23 cellular contexts compared by ENCODE assay signal in the genomic region with DNA sequence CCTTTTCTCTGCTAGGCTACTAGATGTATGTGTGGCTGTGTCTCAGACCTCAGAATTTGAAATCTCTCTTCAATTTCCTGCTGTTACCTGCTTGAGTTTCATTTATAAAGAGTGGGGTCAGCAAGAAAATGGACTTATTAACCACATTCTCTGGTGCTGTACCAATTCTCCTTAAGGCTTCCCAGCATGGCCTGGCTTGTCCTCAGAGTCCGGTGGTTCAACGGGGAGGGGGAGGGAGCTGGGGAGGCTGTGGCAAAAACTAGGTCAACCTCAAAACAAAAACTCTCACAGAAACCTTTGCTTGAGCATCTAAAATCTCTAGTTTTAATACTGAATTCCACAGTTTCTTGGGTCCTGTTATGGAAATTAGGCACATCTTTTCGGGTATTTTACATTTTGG.
"Had no signal": no experiment of that assay in that cellular context is flagged by ENCODE, and none has a peak within 500 bp of the region (broad histone marks: within the 10 kb centered on the region; RNA-seq: fewer than 3 reads in every experiment).

No MANE protein-coding gene starts in this region.

- H3K36me3 Mint-ChIP-seq: activated naive CD8-positive, alpha-beta T cell; immature natural killer cell; memory B cell had no signal

- H3K27ac ChIP-seq: psoas muscle, tibial nerve had no signal

- H3K27me3 Mint-ChIP-seq: activated naive CD8-positive, alpha-beta T cell; memory B cell; stimulated activated naive CD8-positive, alpha-beta T cell treated with anti-CD3 and anti-CD28 coated beads, Interleukin-15, Interleukin-2, amounts not matched to agents 100 ng/mL and 50 ng/mL, for 24 hours had no signal

- H3K4me1 ChIP-seq: psoas muscle, tibial nerve had no signal

- ATAC-seq: activated T-cell treated with anti-CD3 and anti-CD28 coated beads, Interleukin-2, amount 50 U/mL, for 4 hours; left ventricle myocardium superior; mucosa of descending colon; psoas muscle; right cardiac atrium had no signal

- H3K36me3 ChIP-seq: tibial nerve had no signal

- H3K4me3 ChIP-seq: mucosa of descending colon, psoas muscle, tibial nerve had no signal

- DNase-seq: activated CD4-positive, alpha-beta T cell treated with anti-CD3 and anti-CD28 coated beads, Interleukin-2, amount 50 U/mL, for 4 hours; activated CD8-positive, alpha-beta memory T cell treated with anti-CD3 and anti-CD28 coated beads for 24 hours; activated CD8-positive, alpha-beta memory T cell treated with anti-CD3 and anti-CD28 coated beads, Interleukin-2, amount 50 U/mL, for 4 hours; activated naive CD4-positive, alpha-beta T cell; activated T-cell treated with anti-CD3 and anti-CD28 coated beads, Interleukin-2, amount 50 U/mL, for 4 hours; dermis blood vessel endothelial cell; effector CD8-positive, alpha-beta T cell; erythroblast; foreskin fibroblast; immature natural killer cell; left ventricle myocardium superior; mucosa of descending colon; psoas muscle; stimulated activated CD4-positive, alpha-beta T cell treated with anti-CD3 and anti-CD28 coated beads, Interleukin-12 subunit alpha, Interleukin-12 subunit beta, amount 100 ng/mL, for 4 hours; stimulated activated CD4-positive, alpha-beta T cell treated with anti-CD3 and anti-CD28 coated beads, Interleukin-4, amount 100 ng/mL, for 4 hours; T-helper 9 cell had no signal

- H3K9me3 ChIP-seq: mucosa of descending colon had no signal

- FAIRE-seq: astrocyte had no signal

- H3K27ac Mint-ChIP-seq: activated naive CD8-positive, alpha-beta T cell; activated T-helper 2 cell treated with anti-CD3 and anti-CD28 coated beads, Interferon-gamma antibody, Interleukin-2, Interleukin-4, amounts not matched to agents 10 μg/mL and 5 μg/mL and 100 μg/mL, durations not matched to agents 14 hours and 24 hours and 36 hours; immature natural killer cell; memory B cell; stimulated activated naive CD8-positive, alpha-beta T cell treated with anti-CD3 and anti-CD28 coated beads, Interleukin-15, Interleukin-2, amounts not matched to agents 100 ng/mL and 50 ng/mL, for 24 hours had no signal

- H3K27me3 ChIP-seq: tibial nerve had no signal

- H3K4me1 Mint-ChIP-seq: immature natural killer cell, memory B cell had no signal

- H3K4me3 Mint-ChIP-seq: activated naive CD8-positive, alpha-beta T cell; activated T-cell treated with anti-CD3 and anti-CD28 coated beads, Interleukin-2, amount 50 U/mL, for 4 hours; immature natural killer cell; memory B cell; stimulated activated naive CD8-positive, alpha-beta T cell treated with anti-CD3 and anti-CD28 coated beads, Interleukin-15, Interleukin-2, amounts not matched to agents 100 ng/mL and 50 ng/mL, for 24 hours had no signal
